In the genomic region with DNA sequence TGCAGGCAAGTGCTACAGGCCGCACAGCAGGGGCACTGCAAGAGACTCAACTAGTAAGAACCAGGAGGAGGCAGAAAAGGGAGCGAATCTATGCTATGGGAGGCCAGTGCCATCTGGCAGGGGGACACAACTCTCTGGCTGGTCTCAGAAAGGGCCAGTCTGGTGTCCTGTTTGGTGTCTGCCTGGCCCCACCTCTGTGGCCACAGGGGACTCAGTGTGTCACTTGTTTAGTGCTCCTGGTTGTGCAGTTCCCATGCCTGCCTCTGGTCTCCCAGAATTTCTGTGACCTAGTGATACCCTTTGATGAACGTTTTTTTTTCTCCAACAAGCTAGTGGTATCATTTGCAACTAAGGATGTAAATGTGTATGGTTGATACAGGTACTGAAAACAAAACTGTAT, we compare ENCODE assay signal across 19 cellular contexts. TPM values are rescaled to one million over a fixed set of nuclear protein-coding genes. Genes with fewer than 3 reads are reported as not detected.
A peak's percentile ranks its signal among the peaks of the same experiment; 100 is the strongest.
DNase-seq lines count a peak whose midpoint lies in the region; ATAC-seq and TF ChIP-seq lines count a peak whose summit lies in the region.
"Had no signal": no experiment of that assay in that cellular context is flagged by ENCODE, and none has a peak within 500 bp of the region (broad histone marks: within the 10 kb centered on the region; RNA-seq: fewer than 3 reads in every experiment).

No MANE protein-coding gene starts in this region.

- no peaks in the 10 kb centered on the region for H3K36me3 ChIP-seq in BLaER1 treated with 17β-estradiol and CSF1 and Interleukin-3, amounts not matched to agents 10 nM and 100 nM
- no peaks in the 10 kb centered on the region for H3K36me3 ChIP-seq in Peyer's patch

- no peak overlapping the region for H3K4me3 ChIP-seq in BLaER1 treated with 17β-estradiol and CSF1 and Interleukin-3, amounts not matched to agents 10 nM and 100 nM
- H3K4me3 ChIP-seq in Peyer's patch: no peak overlapping the region
- H3K4me3 ChIP-seq: GM23248 had no signal

- H3K27me3 ChIP-seq in BLaER1 treated with 17β-estradiol and CSF1 and Interleukin-3, amounts not matched to agents 10 nM and 100 nM: no peaks in the 10 kb centered on the region
- no peaks in the 10 kb centered on the region for H3K27me3 ChIP-seq in Peyer's patch

- TF ChIP-seq CTCF in glutamatergic neuron (IDR thresholded peaks at IDR 0.05; ENCODE audit: partially characterized antibody, unreplicated experiment) (peak; percentile 12), Peyer's patch (IDR thresholded peaks at IDR 0.05) (no peak)

- H3K4me1 Mint-ChIP-seq in glutamatergic neuron (ENCODE audit: low read depth, unreplicated experiment): peaks cover 3% of the 10 kb centered on the region
- H3K4me1 Mint-ChIP-seq: CD14-positive monocyte, IgD-negative memory B cell had no signal

- H3K36me3 Mint-ChIP-seq in glutamatergic neuron (ENCODE audit: unreplicated experiment): no peaks in the 10 kb centered on the region
- H3K36me3 Mint-ChIP-seq: CD14-positive monocyte; CD8-positive, alpha-beta T cell; IgD-negative memory B cell had no signal

- H3K27ac Mint-ChIP-seq in glutamatergic neuron (ENCODE audit: unreplicated experiment): no peak overlapping the region
- H3K27ac Mint-ChIP-seq: CD14-positive monocyte; CD8-positive, alpha-beta T cell; H9; IgD-negative memory B cell had no signal

- peak overlapping the region in 8 of 11 experiments; percentile 6 to 80 (median 58); a peak in 14 of 22 replicates for H3K4me2 ChIP-seq in BLaER1 treated with 17β-estradiol and CSF1 and Interleukin-3, amounts not matched to agents 10 nM and 100 nM
- H3K4me2 ChIP-seq: KMS-11 had no signal

- no peak overlapping the region for H3K4me3 Mint-ChIP-seq in glutamatergic neuron (ENCODE audit: unreplicated experiment)
- H3K4me3 Mint-ChIP-seq: CD14-positive monocyte; CD8-positive, alpha-beta T cell; H9; IgD-negative memory B cell had no signal

- H3K27me3 Mint-ChIP-seq in glutamatergic neuron (ENCODE audit: unreplicated experiment): no peaks in the 10 kb centered on the region

- no peak overlapping the region for H3K9ac ChIP-seq in BLaER1 treated with 17β-estradiol and CSF1 and Interleukin-3, amounts not matched to agents 10 nM and 100 nM
- H3K9ac ChIP-seq: GM23248, KMS-11 had no signal

- H3K9me3 Mint-ChIP-seq in glutamatergic neuron (ENCODE audit: unreplicated experiment): peaks cover 2% of the 10 kb centered on the region
- H3K9me3 Mint-ChIP-seq: CD8-positive, alpha-beta T cell; H9; IgD-negative memory B cell had no signal

- no peak for TF ChIP-seq POLR2A in Peyer's patch (IDR thresholded peaks at IDR 0.05)

- H3K27ac ChIP-seq in BLaER1 treated with 17β-estradiol and CSF1 and Interleukin-3, amounts not matched to agents 10 nM and 100 nM: no peak overlapping the region
- H3K27ac ChIP-seq in Peyer's patch: no peak overlapping the region
- H3K27ac ChIP-seq: 22Rv1, GM23248, HL-60, KMS-11 had no signal

- no peak for ATAC-seq in GM21723 (IDR thresholded peaks at IDR 0.05; ENCODE audit: unreplicated experiment)
- ATAC-seq: CD8-positive, alpha-beta T cell had no signal

- no peaks in the 10 kb centered on the region for H4K20me1 ChIP-seq in BLaER1 treated with 17β-estradiol and CSF1 and Interleukin-3, amounts not matched to agents 10 nM and 100 nM

- H3K4me1 ChIP-seq in BLaER1 treated with 17β-estradiol and CSF1 and Interleukin-3, amounts not matched to agents 10 nM and 100 nM: peaks cover 0 to 31% (median 26%) of the 10 kb centered on the region in 10 experiments; a peak in 14 of 20 replicates
- no peaks in the 10 kb centered on the region for H3K4me1 ChIP-seq in Peyer's patch

- H3K9me3 ChIP-seq in BLaER1 treated with 17β-estradiol and CSF1 and Interleukin-3, amounts not matched to agents 10 nM and 100 nM (replicated peaks in 1 of 11): peaks cover 20 to 34% (median 26%) of the 10 kb centered on the region in 11 experiments
- no peaks in the 10 kb centered on the region for H3K9me3 ChIP-seq in Peyer's patch

- DNase-seq in DMS53 (lab: John Stamatoyannopoulos, UW) (peak; percentile 11), DMS53 treated with DMSO at 0.1 percent for 48 hours (lab: John Stamatoyannopoulos, UW; ENCODE audit: unreplicated experiment) (no peak), HuH-7.5 (ENCODE audit: low spot score) (peak; percentile 22), glutamatergic neuron (no peak), Peyer's patch (no peak)
- no peak for DNase-seq in central memory CD4-positive, alpha-beta T cell
- DNase-seq: CD8-positive, alpha-beta T cell; COR-L47; DMS153; GF-D8; GM23248; H9 had no signal

RNA-seq across cellular contexts. Expression of a gene that starts 59.2 kb away (rescaled TPM):
- 0.32 TPM for total RNA-seq in glutamatergic neuron (ENCODE audit: unreplicated experiment)
- total RNA-seq in Peyer's patch: 1 to 10 TPM in 3 of 4 donors, under 1 TPM in 1; 0.53 to 5.8 (median 2.6) TPM
- total RNA-seq: CD8-positive, alpha-beta T cell had no signal

Comparison
In these comparisons a context has a peak if more than half of its experiments do, and no peak if none do; other contexts are left out.
1. DNase-seq: peak in DMS53 (single experiment) and HuH-7.5 (single experiment); none in DMS53 treated with DMSO at 0.1 percent for 48 hours (single experiment), glutamatergic neuron (single experiment), central memory CD4-positive, alpha-beta T cell (single experiment) and Peyer's patch (0 of 3).